In genomic region chr16:88721815-88722755, GRCh38 we compare ENCODE assay signal across 31 cellular contexts. TPM values are rescaled to one million over a fixed set of nuclear protein-coding genes. Genes with fewer than 3 reads are reported as not detected.
"Had no signal": no experiment of that assay in that cellular context is flagged by ENCODE, and none has a peak within 500 bp of the region (broad histone marks: within the 10 kb centered on the region; RNA-seq: fewer than 3 reads in every experiment).

No MANE protein-coding gene starts in this region.

- ATAC-seq: left colon; left lung; lower lobe of right lung; natural killer cell; pancreas; right cardiac atrium; stimulated activated memory B cell treated with anti-CD40 and anti-IgM and Interleukin-4, amounts not matched to agents 10 μg/mL and 1 μg/mL and 100 μg/mL, for 72 hours; stimulated activated naive CD8-positive, alpha-beta T cell treated with anti-CD3 and anti-CD28 coated beads, Interleukin-15, Interleukin-2, amounts not matched to agents 100 U/mL and 50 U/mL, for 24 hours had no signal

- H3K4me1 ChIP-seq: left lung, lower lobe of right lung, neural progenitor cell, pancreas, prostate gland, spleen, stomach, testis, transverse colon, uterus had no signal

- H3K4me1 Mint-ChIP-seq: mesothelial cell of epicardium; natural killer cell; neural progenitor cell; stimulated activated memory B cell treated with anti-CD40 and anti-IgM and Interleukin-4, amounts not matched to agents 10 μg/mL and 1 μg/mL and 100 μg/mL, for 72 hours had no signal

- H3K9me3 Mint-ChIP-seq: immature natural killer cell; mesothelial cell of epicardium; naive B cell; natural killer cell; nephron progenitor cell; neural progenitor cell; stimulated activated memory B cell treated with anti-CD40 and anti-IgM and Interleukin-4, amounts not matched to agents 10 μg/mL and 1 μg/mL and 100 μg/mL, for 72 hours had no signal

- H3K27ac Mint-ChIP-seq: immature natural killer cell; mesothelial cell of epicardium; naive B cell; natural killer cell; nephron progenitor cell; neural progenitor cell; stimulated activated memory B cell treated with anti-CD40 and anti-IgM and Interleukin-4, amounts not matched to agents 10 μg/mL and 1 μg/mL and 100 μg/mL, for 72 hours had no signal

- H3K4me3 Mint-ChIP-seq: immature natural killer cell; mesothelial cell of epicardium; naive B cell; natural killer cell; nephron progenitor cell; neural progenitor cell; stimulated activated memory B cell treated with anti-CD40 and anti-IgM and Interleukin-4, amounts not matched to agents 10 μg/mL and 1 μg/mL and 100 μg/mL, for 72 hours had no signal

- H3K4me2 ChIP-seq: neural progenitor cell had no signal

- H3K27me3 Mint-ChIP-seq: naive B cell; stimulated activated memory B cell treated with anti-CD40 and anti-IgM and Interleukin-4, amounts not matched to agents 10 μg/mL and 1 μg/mL and 100 μg/mL, for 72 hours had no signal

- H3K27me3 ChIP-seq: left lung, neural progenitor cell, pancreas, sigmoid colon, spleen, stomach, testis, thyroid gland, transverse colon, uterus had no signal

- H3K4me3 ChIP-seq: left lung, lower lobe of right lung, neural progenitor cell, pancreas, prostate gland, sigmoid colon, spleen, stomach, testis, thyroid gland, transverse colon, uterus had no signal

- H3K27ac ChIP-seq: left lung, lower lobe of right lung, neural progenitor cell, pancreas, prostate gland, spleen, stomach, testis, thyroid gland, transverse colon, uterus had no signal

- H3K9ac ChIP-seq: neural progenitor cell had no signal

- H3K36me3 Mint-ChIP-seq: natural killer cell had no signal

- H2AFZ ChIP-seq: neural progenitor cell had no signal

- FAIRE-seq: islet of Langerhans, kidney, pancreas, small intestine had no signal

- H3K9me3 ChIP-seq: left lung, lower lobe of right lung, pancreas, prostate gland, sigmoid colon, spleen, stomach, testis, thyroid gland, transverse colon, uterus had no signal

- H3K36me3 ChIP-seq: neural progenitor cell, uterus had no signal

- DNase-seq: head of caudate nucleus; hippocampal formation; immature natural killer cell; kidney; left colon; left lung; lower lobe of right lung; mammary epithelial cell; mesendoderm; naive B cell; natural killer cell; nephron progenitor cell; pancreas; posterior cingulate gyrus; retina; right cardiac atrium; sigmoid colon; small intestine; spleen; stimulated activated CD4-positive, alpha-beta T cell treated with anti-CD3 and anti-CD28 coated beads, Interleukin-4, amount 100 ng/mL, for 24 hours; stimulated activated naive CD8-positive, alpha-beta T cell treated with anti-CD3 and anti-CD28 coated beads, Interleukin-15, Interleukin-2, amounts not matched to agents 100 U/mL and 50 U/mL, for 24 hours; stomach; testis; thyroid gland; transverse colon; uterus had no signal

RNA-seq across cellular contexts. Expression of gene SNAI3, which starts 35.8 kb away (rescaled TPM):
- total RNA-seq: mammary epithelial cell had no signal
